8 cellular contexts compared by ENCODE assay signal in genomic region chr7:98285132-98286092, GRCh38. TPM values are rescaled to one million over a fixed set of nuclear protein-coding genes. Genes with fewer than 3 reads are reported as not detected.
DNase-seq lines count a peak whose midpoint lies in the region; FAIRE-seq and TF ChIP-seq lines count a peak whose summit lies in the region.

No MANE protein-coding gene starts in this region.

- TF ChIP-seq POLR2A in GM12891 (IDR thresholded peaks at IDR 0.05; ENCODE audit: low read depth, low read length): no peak

- peak overlapping the region; percentile 100 for H3K4me2 ChIP-seq in smooth muscle cell

- H3K4me3 ChIP-seq in kidney (ENCODE audit: low read length in 2 of 2) (peak overlapping the region; percentile 87 to 94), smooth muscle cell (peak overlapping the region; percentile 96)

- H3K36me3 ChIP-seq in kidney (ENCODE audit: control insufficient read depth in 1 of 2, insufficient read depth in 2 of 2, low read length in 2 of 2): peaks cover 0 to 5% of the 10 kb centered on the region in 2 donors
- no peaks in the 10 kb centered on the region for H3K36me3 ChIP-seq in smooth muscle cell (ENCODE audit: low read depth)

- H3K27ac ChIP-seq in angular gyrus (ENCODE audit: low read depth, low read length): peak overlapping the region; percentile 37
- H3K27ac ChIP-seq in kidney (ENCODE audit: low read depth in 2 of 2, low read length in 2 of 2): peak overlapping the region; percentile 92 to 93
- peak overlapping the region; percentile 81 for H3K27ac ChIP-seq in smooth muscle cell (ENCODE audit: low read depth)

- no peak for FAIRE-seq in GM12891 (lab: Jason Lieb, UNC)
- no peak for FAIRE-seq in kidney (lab: Jason Lieb, UNC)
- no peak for FAIRE-seq in HTR-8/SVneo (lab: Jason Lieb, UNC)

- peaks cover 4% of the 10 kb centered on the region for H3F3A ChIP-seq in smooth muscle cell (ENCODE audit: low read depth)

- H3K9me3 ChIP-seq in kidney (ENCODE audit: control insufficient read depth in 1 of 2, low read length in 2 of 2): no peaks in the 10 kb centered on the region
- no peaks in the 10 kb centered on the region for H3K9me3 ChIP-seq in smooth muscle cell (replicated peaks; ENCODE audit: low read depth)

- H3K79me2 ChIP-seq in smooth muscle cell (ENCODE audit: low read depth): peaks cover 77% of the 10 kb centered on the region

- no peaks in the 10 kb centered on the region for H3K27me3 ChIP-seq in smooth muscle cell (ENCODE audit: low read depth)

- DNase-seq in GM12891 (ENCODE audit: insufficient read length, low spot score): no peak
- DNase-seq in kidney: peak; percentile 74
- no peak for DNase-seq in smooth muscle cell (lab: John Stamatoyannopoulos, UW; ENCODE audit: unreplicated experiment)
- DNase-seq in OCI-M2 (lab: John Stamatoyannopoulos, UW; ENCODE audit: unreplicated experiment): no peak
- no peak for DNase-seq in putamen (ENCODE audit: low spot score)
- no peak for DNase-seq in activated CD4-positive, CD25-positive, alpha-beta regulatory T cell treated with anti-CD3 and anti-CD28 coated beads, Interleukin-2, amount 50 U/mL, for 72 hours
- DNase-seq in HTR-8/SVneo (ENCODE audit: insufficient read length, low spot score): no peak

- H3K9ac ChIP-seq in kidney (ENCODE audit: low read length in 2 of 2) (peak overlapping the region; percentile 69 to 99), smooth muscle cell (ENCODE audit: low read depth) (peak overlapping the region; percentile 97)

- H3K4me1 ChIP-seq in kidney (ENCODE audit: control insufficient read depth in 1 of 2, insufficient read depth in 1 of 2, low read depth in 1 of 2, low read length in 2 of 2) (peaks cover 34 to 58% of the 10 kb centered on the region in 2 donors), smooth muscle cell (ENCODE audit: low read depth) (peaks cover 52% of the 10 kb centered on the region)

- no peak overlapping the region for H2AFZ ChIP-seq in smooth muscle cell (ENCODE audit: low read depth)

- intact Hi-C loops in kidney (cut with DNase I): no loop called here

- WGBS in smooth muscle cell (ENCODE audit: low lambda C conversion rate): 87% methylated on average over 21 of the region's 21 CpGs

- peaks cover 80% of the 10 kb centered on the region for H4K20me1 ChIP-seq in smooth muscle cell (ENCODE audit: low read depth)

- TF ChIP-seq CTCF in kidney (IDR thresholded peaks at IDR 0.05; ENCODE audit: borderline replicate concordance, extremely low read depth, insufficient read depth) (no peak), smooth muscle cell (IDR thresholded peaks at IDR 0.05; ENCODE audit: borderline replicate concordance, insufficient read depth, poor library complexity, severe bottlenecking) (no peak)

TF ChIP-seq in GM12891, 5 proteins besides CTCF, POLR2A, EP300 and RAD21:
- no peak for TF ChIP-seq SPI1 (IDR thresholded peaks at IDR 0.05; ENCODE audit: low read depth, low read length)
- TF ChIP-seq POLR2AphosphoS5 (IDR thresholded peaks at IDR 0.05; ENCODE audit: low read depth, low read length): peak; percentile 14; the same call in 1 of the 2 replicates

RNA-seq across cellular contexts. Expression of gene BRI3, which starts 3.9 kb away (rescaled TPM):
- polyA plus RNA-seq in GM12891 (2012; ENCODE audit: low read depth, missing spikeins): 55.4 TPM
- total RNA-seq in kidney (192 TPM), smooth muscle cell (58.4 and 70.1 TPM in 2 replicates)
- polyA plus RNA-seq in kidney (ENCODE audit: insufficient read depth, low read depth, low replicate concordance) (240 TPM), smooth muscle cell (83.0 and 84.9 TPM in 2 replicates)

RNA-seq across cellular contexts. Expression of gene TECPR1, which starts 33.4 kb away (rescaled TPM):
- 6.0 TPM for polyA plus RNA-seq in GM12891 (2012; ENCODE audit: low read depth, missing spikeins)
- total RNA-seq in kidney: 39.5 TPM
- 5.1 TPM for polyA plus RNA-seq in kidney (ENCODE audit: insufficient read depth, low read depth, low replicate concordance)
- total RNA-seq in smooth muscle cell: 27.7 and 33.1 TPM in 2 replicates
- polyA plus RNA-seq in smooth muscle cell: 8.9 and 15.3 TPM in 2 replicates

Comparison
In these comparisons a context has a peak if more than half of its experiments do, and no peak if none do; other contexts are left out.
1. H3K27ac ChIP-seq: peak in every context shown above with its lines; median percentile 92 in kidney; 81 in smooth muscle cell; 37 in angular gyrus.